1 cellular context compared by ENCODE assay signal in genomic region chr4:47474799-47475198, GRCh38.
TF ChIP-seq lines count a peak whose summit lies in the region.

No MANE protein-coding gene starts in this region.

TF ChIP-seq in HCT116, 20 proteins besides CTCF, POLR2A, EP300 and RAD21 (continued from another document):
- TF ChIP-seq REST (IDR thresholded peaks at IDR 0.05; ENCODE audit: low read depth) (no peak), TCF7L2 (IDR thresholded peaks at IDR 0.05; ENCODE audit: borderline replicate concordance, extremely low read depth, insufficient read depth, insufficient read length) (no peak), ATF3 (IDR thresholded peaks at IDR 0.05) (no peak), ELF1 (IDR thresholded peaks at IDR 0.05; ENCODE audit: borderline replicate concordance, low read depth) (no peak), SRF (IDR thresholded peaks at IDR 0.05; ENCODE audit: low read depth) (no peak)
